ENCODE assay signal across 1 cellular context in genomic region chr6:25490018-25490865, GRCh38.
TF ChIP-seq lines count a peak whose summit lies in the region.

No MANE protein-coding gene starts in this region.

TF ChIP-seq in HEK293, 187 proteins besides CTCF, POLR2A, EP300 and RAD21 (continued from another document and continues in another):
- TF ChIP-seq PRDM6 (tag by site-specific recombination; IDR thresholded peaks at IDR 0.05) (no peak), KLF8 (tag by site-specific recombination; IDR thresholded peaks at IDR 0.05) (no peak), PRDM2 (tag by site-specific recombination; IDR thresholded peaks at IDR 0.05; ENCODE audit: borderline replicate concordance) (no peak), ZNF341 (tag by site-specific recombination; IDR thresholded peaks at IDR 0.05; ENCODE audit: low read depth) (peak; percentile 54), ZNF335 (tag by site-specific recombination; conservative IDR thresholded peaks at IDR 0.05) (peak; percentile 42; the same call in 1 of the 2 replicates), ZNF624 (tag by site-specific recombination; IDR thresholded peaks at IDR 0.05) (no peak), ZNF26 (tag by site-specific recombination; IDR thresholded peaks at IDR 0.05) (no peak), ZNF2 (tag by site-specific recombination; IDR thresholded peaks at IDR 0.05) (no peak), ZFHX2 (tag by site-specific recombination; conservative IDR thresholded peaks at IDR 0.05) (peak; percentile 58), AEBP2 (tag by site-specific recombination; IDR thresholded peaks at IDR 0.05; ENCODE audit: borderline replicate concordance) (peak; percentile 69; the same call in 1 of the 2 replicates), ZNF223 (tag by site-specific recombination; IDR thresholded peaks at IDR 0.05) (peak; percentile 47; the same call in 1 of the 2 replicates), ZNF639 (tag by site-specific recombination; IDR thresholded peaks at IDR 0.05) (no peak), ZNF561 (tag by site-specific recombination; IDR thresholded peaks at IDR 0.05; ENCODE audit: borderline replicate concordance) (no peak), ZNF138 (tag by site-specific recombination; IDR thresholded peaks at IDR 0.05; ENCODE audit: borderline replicate concordance) (peak; percentile 66; the same call in 1 of the 2 replicates), ZNF292 (tag by site-specific recombination; IDR thresholded peaks at IDR 0.05; ENCODE audit: borderline replicate concordance, low read depth) (no peak; the same call in 1 of the 2 replicates), ZNF433 (tag by site-specific recombination; IDR thresholded peaks at IDR 0.05; ENCODE audit: low read depth) (peak; percentile 87), ZBTB8A (tag by site-specific recombination; IDR thresholded peaks at IDR 0.05) (peak; percentile 88), ZNF670 (tag by site-specific recombination; IDR thresholded peaks at IDR 0.05; ENCODE audit: low read depth) (no peak), ZNF214 (tag by site-specific recombination; IDR thresholded peaks at IDR 0.05; ENCODE audit: borderline replicate concordance) (peak; percentile 30; the same call in 1 of the 2 replicates), ZNF133 (tag by site-specific recombination; IDR thresholded peaks at IDR 0.05) (no peak), ZNF121 (tag by site-specific recombination; IDR thresholded peaks at IDR 0.05) (0 out of 2 replicates have a peak, but pooled peaks have one; percentile 26), ZNF514 (tag by site-specific recombination; IDR thresholded peaks at IDR 0.05) (peak; percentile 81; the same call in 1 of the 2 replicates), ZNF354C (tag by site-specific recombination; IDR thresholded peaks at IDR 0.05; ENCODE audit: borderline replicate concordance, low read depth) (peak; percentile 88; the same call in 1 of the 2 replicates), SETDB1 (IDR thresholded peaks at IDR 0.05; ENCODE audit: insufficient read length, low read length) (no peak), ZXDB (tag by site-specific recombination; IDR thresholded peaks at IDR 0.05) (peak; percentile 77), ZNF580 (tag by site-specific recombination; IDR thresholded peaks at IDR 0.05) (peak; percentile 71; the same call in 1 of the 2 replicates), REST (tag by site-specific recombination; IDR thresholded peaks at IDR 0.05) (peak; percentile 80), ZNF529 (tag by site-specific recombination; IDR thresholded peaks at IDR 0.05; ENCODE audit: insufficient replicate concordance) (peak; percentile 53), KLF9 (tag by site-specific recombination; IDR thresholded peaks at IDR 0.05; ENCODE audit: low read depth) (no peak), ZNF184 (tag by site-specific recombination; IDR thresholded peaks at IDR 0.05) (no peak; the same call in 1 of the 2 replicates), ZNF280C (tag by site-specific recombination; IDR thresholded peaks at IDR 0.05) (no peak), ZNF658 (tag by site-specific recombination; IDR thresholded peaks at IDR 0.05) (no peak), ZNF48 (tag by site-specific recombination; IDR thresholded peaks at IDR 0.05) (no peak), SP7 (tag by site-specific recombination; IDR thresholded peaks at IDR 0.05) (no peak), ZEB2 (tag by site-specific recombination; IDR thresholded peaks at IDR 0.05) (no peak), ZNF266 (tag by site-specific recombination; IDR thresholded peaks at IDR 0.05; ENCODE audit: low read depth) (peak; percentile 93), ZNF202 (tag by site-specific recombination; IDR thresholded peaks at IDR 0.05; ENCODE audit: borderline replicate concordance) (peak; percentile 87; the same call in 1 of the 2 replicates), ZBTB17 (tag by site-specific recombination; IDR thresholded peaks at IDR 0.05) (no peak), MZF1 (tag by site-specific recombination; IDR thresholded peaks at IDR 0.05; ENCODE audit: borderline replicate concordance) (peak; percentile 44; the same call in 1 of the 2 replicates), ATF2 (tag by site-specific recombination; IDR thresholded peaks at IDR 0.05; ENCODE audit: low read depth) (no peak), ZNF501 (tag by site-specific recombination; IDR thresholded peaks at IDR 0.05) (0 out of 2 replicates have a peak, but pooled peaks have one; percentile 35)
